ENCODE assay signal across 25 cellular contexts in the genomic region with DNA sequence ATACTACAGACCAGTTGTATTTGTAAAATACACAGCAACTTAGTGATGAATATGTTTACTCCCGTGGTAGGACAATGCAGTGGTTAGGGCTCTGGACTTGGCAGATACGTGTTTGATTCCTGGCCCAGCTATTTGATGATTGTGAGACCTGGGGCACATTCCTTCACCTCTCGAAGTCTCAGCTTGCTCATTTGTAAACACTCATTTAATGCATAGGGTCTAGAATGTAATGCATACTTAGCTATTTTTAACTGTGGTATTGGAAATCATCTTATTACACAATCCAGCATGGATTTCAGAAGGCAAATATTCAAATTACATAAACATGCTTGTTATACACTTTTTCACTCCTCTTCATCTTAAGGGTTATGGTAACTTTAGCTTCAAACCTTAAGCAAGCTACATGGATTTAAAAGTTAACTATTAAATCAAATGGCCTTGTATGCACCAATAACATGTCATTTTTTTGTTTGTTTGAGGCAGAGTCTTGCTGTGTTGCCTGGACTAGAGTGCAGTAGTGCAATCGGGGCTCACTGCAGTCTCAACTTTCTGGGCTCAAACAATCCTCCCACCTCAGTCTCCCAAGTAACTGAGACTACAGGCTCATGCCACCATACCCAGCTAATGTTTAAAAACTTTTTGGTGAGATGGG. TPM values are rescaled to one million over a fixed set of nuclear protein-coding genes. Genes with fewer than 3 reads are reported as not detected.
DNase-seq lines count a peak whose midpoint lies in the region; ATAC-seq and TF ChIP-seq lines count a peak whose summit lies in the region.
"Had no signal": no experiment of that assay in that cellular context is flagged by ENCODE, and none has a peak within 500 bp of the region (broad histone marks: within the 10 kb centered on the region; RNA-seq: fewer than 3 reads in every experiment).

No MANE protein-coding gene starts in this region.

- no peak overlapping the region for H3K4me3 ChIP-seq in fibroblast of the aortic adventitia (ENCODE audit: low read depth, low read length)
- H3K4me3 ChIP-seq: prostate gland, upper lobe of left lung had no signal

- DNase-seq in HCEC 1CT (peak; percentile 88), astrocyte of the hippocampus (ENCODE audit: low read depth, low spot score) (peak; percentile 15), fibroblast of the aortic adventitia (ENCODE audit: low read depth) (peak; percentile 64), non-pigmented ciliary epithelial cell (ENCODE audit: low read depth) (peak; percentile 42), HuH-7 (ENCODE audit: low spot score) (no peak), NCI-H1417 (lab: John Stamatoyannopoulos, UW) (no peak)
- no peak for DNase-seq in stimulated activated naive CD8-positive, alpha-beta T cell treated with anti-CD3 and anti-CD28 coated beads, Interleukin-15, Interleukin-2, amounts not matched to agents 100 U/mL and 50 U/mL, for 24 hours
- DNase-seq: activated CD4-positive, alpha-beta T cell treated with anti-CD3 and anti-CD28 coated beads, Interleukin-2, amount 50 U/mL, for 1 hour; aorta; CD4-positive, alpha-beta T cell; DMS153; effector CD4-positive, alpha-beta T cell; erythroblast; GDM1; GOT3; NCI-H187; NCI-H526 treated with DMSO at 0.1 percent for 48 hours; upper lobe of left lung had no signal

- no peak for TF ChIP-seq CTCF in fibroblast of the aortic adventitia (IDR thresholded peaks at IDR 0.05; ENCODE audit: insufficient read depth, low read length)

- no peak for ATAC-seq in GM21737 (IDR thresholded peaks at IDR 0.05; ENCODE audit: unreplicated experiment)
- ATAC-seq in stimulated activated naive CD8-positive, alpha-beta T cell treated with anti-CD3 and anti-CD28 coated beads, Interleukin-15, Interleukin-2, amounts not matched to agents 100 U/mL and 50 U/mL, for 24 hours = no peak
- ATAC-seq: activated naive CD4-positive, alpha-beta T cell treated with anti-CD3 and anti-CD28 coated beads, Interleukin-2, amount 50 U/mL, for 72 hours; activated T-helper 17 cell treated with anti-CD3 and anti-CD28 coated beads, Interleukin-2, amount 50 U/mL, for 72 hours; Right ventricle myocardium inferior had no signal

RNA-seq across cellular contexts. Expression of gene VAT1L, which starts 52.4 kb away (rescaled TPM):
- total RNA-seq in fibroblast of the aortic adventitia (ENCODE audit: low replicate concordance) = 4.6 and 12.2 TPM in 2 replicates
- total RNA-seq: activated naive CD4-positive, alpha-beta T cell treated with anti-CD3 and anti-CD28 coated beads, Interleukin-2, amount 50 U/mL, for 72 hours; activated T-helper 17 cell treated with anti-CD3 and anti-CD28 coated beads, Interleukin-2, amount 50 U/mL, for 72 hours; CD4-positive, alpha-beta T cell; HT-29; OCI-LY7 had no signal

Comparison
In these comparisons a context has a peak if more than half of its experiments do, and no peak if none do; other contexts are left out.
1. DNase-seq: peak in HCEC 1CT (single experiment), astrocyte of the hippocampus (single experiment), fibroblast of the aortic adventitia (single experiment) and non-pigmented ciliary epithelial cell (single experiment); none in HuH-7 (single experiment), NCI-H1417 (0 of 3) and stimulated activated naive CD8-positive, alpha-beta T cell treated with anti-CD3 and anti-CD28 coated beads, Interleukin-15, Interleukin-2, amounts not matched to agents 100 U/mL and 50 U/mL, for 24 hours (single experiment).